Comparison of ENCODE assay signal across 1 cellular context in genomic region chr3:49273825-49274532, GRCh38.
TF ChIP-seq lines count a peak whose summit lies in the region.

No MANE protein-coding gene starts in this region.

TF ChIP-seq in IMR-90, 13 proteins besides CTCF, POLR2A, EP300 and RAD21 (continued from another document):
- no peak for TF ChIP-seq USF2 (IDR thresholded peaks at IDR 0.05; ENCODE audit: low read depth, low read length)
